In genomic region chr6:45457141-45457540, GRCh38 we compare ENCODE assay signal across 16 cellular contexts.
DNase-seq lines count a peak whose midpoint lies in the region; ATAC-seq and TF ChIP-seq lines count a peak whose summit lies in the region.
"Had no signal": no experiment of that assay in that cellular context is flagged by ENCODE, and none has a peak within 500 bp of the region (broad histone marks: within the 10 kb centered on the region; RNA-seq: fewer than 3 reads in every experiment).

No MANE protein-coding gene starts in this region.

- H3K27me3 Mint-ChIP-seq in T-helper 2 cell treated with Interferon-gamma antibody and Interleukin-4, amounts not matched to agents 5 μg/mL and 100 μg/mL, for 36 hours (ENCODE audit: low read depth): no peaks in the 10 kb centered on the region
- no peaks in the 10 kb centered on the region for H3K27me3 Mint-ChIP-seq in MCF 10A (ENCODE audit: insufficient read depth, unreplicated experiment)
- H3K27me3 Mint-ChIP-seq: CD8-positive, alpha-beta memory T cell had no signal

- no peak overlapping the region for H3K4me2 ChIP-seq in mammary epithelial cell (ENCODE audit: insufficient read depth, low read depth, low read length)

- no peak overlapping the region for H3K27ac ChIP-seq in mammary epithelial cell (ENCODE audit: insufficient read depth, low read depth, low read length)
- H3K27ac ChIP-seq: 22Rv1, GM23248, HL-60 had no signal

- no peaks in the 10 kb centered on the region for H3K9me3 ChIP-seq in mammary epithelial cell (replicated peaks; ENCODE audit: insufficient read depth, low read length)
- H3K9me3 ChIP-seq: Caco-2 had no signal

- H3K27ac Mint-ChIP-seq in T-helper 2 cell treated with Interferon-gamma antibody and Interleukin-4, amounts not matched to agents 5 μg/mL and 100 μg/mL, for 36 hours: peak overlapping the region; percentile 4
- H3K27ac Mint-ChIP-seq in MCF 10A (ENCODE audit: low read depth, unreplicated experiment): no peak overlapping the region

- in situ Hi-C loops in mammary epithelial cell (cut with MboI; ENCODE audit: low sequenced_read_pairs in 2 of 2): no loop called here

- CTCF ChIA-PET in mammary epithelial cell (lab: Charles Lee; ENCODE audit: low non-redundant PET): no interaction called here
- CTCF ChIA-PET in MCF 10A (lab: Yijun Ruan, JAX): interaction anchor here (0.7 kb wide), 2 partner anchors 14 to 225 kb away, joined by 3 to 5 read pairs; no protein-coding TSS in a partner anchor

- H3K4me3 Mint-ChIP-seq in T-helper 2 cell treated with Interferon-gamma antibody and Interleukin-4, amounts not matched to agents 5 μg/mL and 100 μg/mL, for 36 hours: no peak overlapping the region
- no peak overlapping the region for H3K4me3 Mint-ChIP-seq in MCF 10A (ENCODE audit: unreplicated experiment)
- H3K4me3 Mint-ChIP-seq: CD14-positive monocyte; CD8-positive, alpha-beta memory T cell had no signal

- no peak for DNase-seq in T-helper 2 cell treated with Interferon-gamma antibody and Interleukin-4, amounts not matched to agents 5 μg/mL and 100 μg/mL, for 36 hours (ENCODE audit: low spot score)
- DNase-seq in T-helper 2 cell: no peak
- DNase-seq in mammary epithelial cell: peak; percentile 54
- no peak for DNase-seq in MCF 10A (ENCODE audit: unreplicated experiment)
- DNase-seq in epithelial cell of esophagus (ENCODE audit: low read depth): peak; percentile 80
- DNase-seq in SW 1271 (lab: John Stamatoyannopoulos, UW): no peak
- DNase-seq: Caco-2; CD8-positive, alpha-beta memory T cell; DMS53; GF-D8; GM23248 had no signal

- H3K4me1 Mint-ChIP-seq in T-helper 2 cell treated with Interferon-gamma antibody and Interleukin-4, amounts not matched to agents 5 μg/mL and 100 μg/mL, for 36 hours (ENCODE audit: low read depth): peaks cover 39% of the 10 kb centered on the region
- peaks cover 6% of the 10 kb centered on the region for H3K4me1 Mint-ChIP-seq in MCF 10A (ENCODE audit: insufficient read depth, unreplicated experiment)

- intact Hi-C loops in mammary epithelial cell (cut with micrococcal nuclease) (no loop called here), MCF 10A (cut with micrococcal nuclease) (no loop called here)

- no peaks in the 10 kb centered on the region for H3K9me3 Mint-ChIP-seq in T-helper 2 cell treated with Interferon-gamma antibody and Interleukin-4, amounts not matched to agents 5 μg/mL and 100 μg/mL, for 36 hours
- no peaks in the 10 kb centered on the region for H3K9me3 Mint-ChIP-seq in MCF 10A (ENCODE audit: unreplicated experiment)
- H3K9me3 Mint-ChIP-seq: CD14-positive monocyte; CD8-positive, alpha-beta memory T cell had no signal

- dilution Hi-C loops in mammary epithelial cell (cut with HindIII; ENCODE audit: low sequenced_read_pairs): no loop called here

- BruUV-seq in mammary epithelial cell (replicated peaks; lab: Mats Ljungman, UMichigan) (no TSS peak), MCF 10A (replicated peaks; lab: Mats Ljungman, UMichigan) (no TSS peak)

- no peaks in the 10 kb centered on the region for H4K20me1 ChIP-seq in mammary epithelial cell (ENCODE audit: insufficient read depth, low read length)

- H3K4me1 ChIP-seq in mammary epithelial cell (ENCODE audit: insufficient read depth, low read length): peaks cover 12% of the 10 kb centered on the region
- H3K4me1 ChIP-seq: Caco-2 had no signal

- ATAC-seq in GM21360 (IDR thresholded peaks at IDR 0.05; ENCODE audit: unreplicated experiment) (no peak), GM19455 (IDR thresholded peaks at IDR 0.05; ENCODE audit: unreplicated experiment) (no peak)

- H3K36me3 ChIP-seq in mammary epithelial cell (ENCODE audit: insufficient read depth, low read length): no peaks in the 10 kb centered on the region

- TF ChIP-seq CTCF in mammary epithelial cell (conservative IDR thresholded peaks at IDR 0.05 in 1 of 2, IDR thresholded peaks at IDR 0.05 in 1 of 2; ENCODE audit: extremely low read depth in 1 of 2, insufficient read depth in 1 of 2, low read depth in 1 of 2, low read length in 2 of 2) (no peak), MCF 10A (IDR thresholded peaks at IDR 0.05; ENCODE audit: unreplicated experiment) (no peak), epithelial cell of esophagus (IDR thresholded peaks at IDR 0.05; ENCODE audit: insufficient read depth, low read depth, low read length, missing control alignments) (no peak)

- H2AFZ ChIP-seq in mammary epithelial cell (ENCODE audit: low read depth, low read length): no peak overlapping the region
- H2AFZ ChIP-seq: GM23248 had no signal

- H3K27me3 ChIP-seq in mammary epithelial cell (ENCODE audit: insufficient read depth, low read length): no peaks in the 10 kb centered on the region

- no peak overlapping the region for H3K9ac ChIP-seq in mammary epithelial cell (ENCODE audit: insufficient read depth, low read length)
- H3K9ac ChIP-seq: GM23248 had no signal

- H3K4me3 ChIP-seq in mammary epithelial cell (replicated peaks in 1 of 3; ENCODE audit: insufficient read depth in 1 of 3, low read depth in 2 of 3, low read length in 3 of 3) (no peak overlapping the region), epithelial cell of esophagus (ENCODE audit: low read length) (no peak overlapping the region)
- H3K4me3 ChIP-seq: GM23248 had no signal

- peaks cover 36% of the 10 kb centered on the region for H3K36me3 Mint-ChIP-seq in T-helper 2 cell treated with Interferon-gamma antibody and Interleukin-4, amounts not matched to agents 5 μg/mL and 100 μg/mL, for 36 hours (ENCODE audit: low read depth)
- peaks cover 5% of the 10 kb centered on the region for H3K36me3 Mint-ChIP-seq in MCF 10A (ENCODE audit: insufficient read depth, unreplicated experiment)

- POLR2A ChIA-PET in MCF 10A (lab: Yijun Ruan, JAX): interaction anchor here (0.6 to 1.5 kb wide), 2 partner anchors 19 to 32 kb away, joined by 3 read pairs; no protein-coding TSS in a partner anchor

- H3K79me2 ChIP-seq in mammary epithelial cell (ENCODE audit: insufficient read depth, low read length): no peaks in the 10 kb centered on the region

Comparison
In these comparisons a context has a peak if more than half of its experiments do, and no peak if none do; other contexts are left out.
1. DNase-seq: peak in mammary epithelial cell (single experiment) and epithelial cell of esophagus (single experiment); none in T-helper 2 cell treated with Interferon-gamma antibody and Interleukin-4, amounts not matched to agents 5 μg/mL and 100 μg/mL, for 36 hours (single experiment), T-helper 2 cell (0 of 5), MCF 10A (single experiment) and SW 1271 (0 of 2).